ENCODE assay signal across 8 cellular contexts in genomic region chr11:68825603-68826002, GRCh38. TPM values are rescaled to one million over a fixed set of nuclear protein-coding genes. Genes with fewer than 3 reads are reported as not detected.
DNase-seq lines count a peak whose midpoint lies in the region; ATAC-seq, FAIRE-seq and TF ChIP-seq lines count a peak whose summit lies in the region.

No MANE protein-coding gene starts in this region.

- no peak for FAIRE-seq in GM19239 (lab: Jason Lieb, UNC)

- no peaks in the 10 kb centered on the region for H3K27me3 Mint-ChIP-seq in activated naive CD8-positive, alpha-beta T cell treated with anti-CD3 and anti-CD28 coated beads, Interleukin-2, amount 50 U/mL, for 24 hours
- H3K27me3 Mint-ChIP-seq in activated T-helper 2 cell treated with anti-CD3 and anti-CD28 coated beads, Interferon-gamma antibody, Interleukin-2, Interleukin-4, amounts not matched to agents 10 μg/mL and 5 μg/mL and 100 μg/mL, durations not matched to agents 14 hours and 24 hours and 36 hours (ENCODE audit: low read depth), result no peaks in the 10 kb centered on the region

- CTCF ChIA-PET in PC-3 (lab: Charles Lee), result interaction anchor here (0.6 kb wide), 1 partner anchor 18 kb away, joined by 3 read pairs; no protein-coding TSS in a partner anchor

- no peak overlapping the region for H3K4me2 ChIP-seq in PC-3 (ENCODE audit: low read length)

- peak; percentile 28; the same call in 1 of the 2 replicates for TF ChIP-seq CTCF in GM12874 (IDR thresholded peaks at IDR 0.05; ENCODE audit: insufficient read depth, low read depth, low read length)
- TF ChIP-seq CTCF in PC-3 (conservative IDR thresholded peaks at IDR 0.05; ENCODE audit: low read depth, low read length), result peak; percentile 68
- TF ChIP-seq CTCF in retinal pigment epithelial cell (conservative IDR thresholded peaks at IDR 0.05; ENCODE audit: low read depth, low read length), result peak; percentile 46

- peak; percentile 75 for DNase-seq in PC-3
- DNase-seq in activated naive CD8-positive, alpha-beta T cell treated with anti-CD3 and anti-CD28 coated beads, Interleukin-2, amount 50 U/mL, for 24 hours, result peak; percentile 54
- DNase-seq in retinal pigment epithelial cell (ENCODE audit: low read depth), result no peak
- DNase-seq in hippocampal formation (lab: John Stamatoyannopoulos, UW), result no peak
- DNase-seq in GM19239 (ENCODE audit: insufficient read length, low spot score), result no peak
- DNase-seq in globus pallidus (ENCODE audit: low spot score), result no peak
- no peak for DNase-seq in activated T-helper 2 cell treated with anti-CD3 and anti-CD28 coated beads, Interferon-gamma antibody, Interleukin-2, Interleukin-4, amounts not matched to agents 10 μg/mL and 5 μg/mL and 100 μg/mL, durations not matched to agents 14 hours and 24 hours and 36 hours (ENCODE audit: low spot score)

- no peak overlapping the region for H3K9ac ChIP-seq in PC-3 (ENCODE audit: low read length)

- 0 out of 2 replicates have a peak, but pooled peaks cover 3% of the 10 kb centered on the region for H3K36me3 ChIP-seq in PC-3 (ENCODE audit: low read depth, low read length)

- H3K27me3 ChIP-seq in PC-3 (ENCODE audit: low read length), result no peaks in the 10 kb centered on the region

- intact Hi-C loops in PC-3 (cut with micrococcal nuclease), result no loop called here
- intact Hi-C loops in activated T-helper 2 cell treated with anti-CD3 and anti-CD28 coated beads, Interferon-gamma antibody, Interleukin-2, Interleukin-4, amounts not matched to agents 10 μg/mL and 5 μg/mL and 100 μg/mL, durations not matched to agents 14 hours and 24 hours and 36 hours (cut with micrococcal nuclease), result no loop called here

- H3K4me1 ChIP-seq in PC-3 (ENCODE audit: insufficient read depth, low read length), result peaks cover 8% of the 10 kb centered on the region

- H3K27ac Mint-ChIP-seq in activated naive CD8-positive, alpha-beta T cell treated with anti-CD3 and anti-CD28 coated beads, Interleukin-2, amount 50 U/mL, for 24 hours, result no peak overlapping the region
- H3K27ac Mint-ChIP-seq in activated T-helper 2 cell treated with anti-CD3 and anti-CD28 coated beads, Interferon-gamma antibody, Interleukin-2, Interleukin-4, amounts not matched to agents 10 μg/mL and 5 μg/mL and 100 μg/mL, durations not matched to agents 14 hours and 24 hours and 36 hours, result no peak overlapping the region

- POLR2A ChIA-PET in PC-3 (lab: Charles Lee; ENCODE audit: unreplicated experiment), result no interaction called here

- no peaks in the 10 kb centered on the region for H4K20me1 ChIP-seq in PC-3 (ENCODE audit: low read length)

- peaks cover 48% of the 10 kb centered on the region for H3K79me2 ChIP-seq in PC-3 (ENCODE audit: low read length)

- H3K4me3 Mint-ChIP-seq in activated naive CD8-positive, alpha-beta T cell treated with anti-CD3 and anti-CD28 coated beads, Interleukin-2, amount 50 U/mL, for 24 hours, result no peak overlapping the region
- H3K4me3 Mint-ChIP-seq in activated T-helper 2 cell treated with anti-CD3 and anti-CD28 coated beads, Interferon-gamma antibody, Interleukin-2, Interleukin-4, amounts not matched to agents 10 μg/mL and 5 μg/mL and 100 μg/mL, durations not matched to agents 14 hours and 24 hours and 36 hours (ENCODE audit: low read depth), result no peak overlapping the region

- BruUV-seq in PC-3 (replicated peaks; lab: Mats Ljungman, UMichigan), result no TSS peak

- no peak overlapping the region for H2AFZ ChIP-seq in PC-3 (ENCODE audit: low read length)

- no peaks in the 10 kb centered on the region for H3K9me3 ChIP-seq in PC-3 (ENCODE audit: low read length)

- H3K27ac ChIP-seq in PC-3 (ENCODE audit: low read length), result no peak overlapping the region

- peaks cover 41% of the 10 kb centered on the region for H3K4me1 Mint-ChIP-seq in activated naive CD8-positive, alpha-beta T cell treated with anti-CD3 and anti-CD28 coated beads, Interleukin-2, amount 50 U/mL, for 24 hours
- peaks cover 5% of the 10 kb centered on the region for H3K4me1 Mint-ChIP-seq in activated T-helper 2 cell treated with anti-CD3 and anti-CD28 coated beads, Interferon-gamma antibody, Interleukin-2, Interleukin-4, amounts not matched to agents 10 μg/mL and 5 μg/mL and 100 μg/mL, durations not matched to agents 14 hours and 24 hours and 36 hours (ENCODE audit: low read depth)

- ATAC-seq in PC-3, result peak; percentile 89
- ATAC-seq in activated naive CD8-positive, alpha-beta T cell treated with anti-CD3 and anti-CD28 coated beads, Interleukin-2, amount 50 U/mL, for 24 hours, result peak; percentile 86

- H3K9me3 Mint-ChIP-seq in activated naive CD8-positive, alpha-beta T cell treated with anti-CD3 and anti-CD28 coated beads, Interleukin-2, amount 50 U/mL, for 24 hours, result no peaks in the 10 kb centered on the region
- no peaks in the 10 kb centered on the region for H3K9me3 Mint-ChIP-seq in activated T-helper 2 cell treated with anti-CD3 and anti-CD28 coated beads, Interferon-gamma antibody, Interleukin-2, Interleukin-4, amounts not matched to agents 10 μg/mL and 5 μg/mL and 100 μg/mL, durations not matched to agents 14 hours and 24 hours and 36 hours

- no peaks in the 10 kb centered on the region for H3K36me3 Mint-ChIP-seq in activated naive CD8-positive, alpha-beta T cell treated with anti-CD3 and anti-CD28 coated beads, Interleukin-2, amount 50 U/mL, for 24 hours (ENCODE audit: low read depth)
- peaks cover 12% of the 10 kb centered on the region for H3K36me3 Mint-ChIP-seq in activated T-helper 2 cell treated with anti-CD3 and anti-CD28 coated beads, Interferon-gamma antibody, Interleukin-2, Interleukin-4, amounts not matched to agents 10 μg/mL and 5 μg/mL and 100 μg/mL, durations not matched to agents 14 hours and 24 hours and 36 hours (ENCODE audit: low read depth)

- H3K4me3 ChIP-seq in PC-3 (ENCODE audit: low read length) (no peak overlapping the region), retinal pigment epithelial cell (ENCODE audit: low read length) (no peak overlapping the region)

- H3K9me2 ChIP-seq in PC-3 (replicated peaks; ENCODE audit: low read length), result no peaks in the 10 kb centered on the region

- H3F3A ChIP-seq in PC-3 (ENCODE audit: low read length, unreplicated experiment), result no peaks in the 10 kb centered on the region

RNA-seq across cellular contexts. Expression of gene CPT1A, which starts 16.1 kb away (rescaled TPM):
- total RNA-seq in PC-3 (2014; rRNA removed), result 38.1 and 53.2 TPM in 2 replicates
- 45.5 and 46.6 TPM in 2 replicates for total RNA-seq in activated T-helper 2 cell treated with anti-CD3 and anti-CD28 coated beads, Interferon-gamma antibody, Interleukin-2, Interleukin-4, amounts not matched to agents 10 μg/mL and 5 μg/mL and 100 μg/mL, durations not matched to agents 14 hours and 24 hours and 36 hours

Comparison
In these comparisons a context has a peak if more than half of its experiments do, and no peak if none do; other contexts are left out.
1. DNase-seq: peak in PC-3 (single experiment) and activated naive CD8-positive, alpha-beta T cell treated with anti-CD3 and anti-CD28 coated beads, Interleukin-2, amount 50 U/mL, for 24 hours (single experiment); none in retinal pigment epithelial cell (single experiment), hippocampal formation (0 of 2), GM19239 (single experiment), globus pallidus (single experiment) and activated T-helper 2 cell treated with anti-CD3 and anti-CD28 coated beads, Interferon-gamma antibody, Interleukin-2, Interleukin-4, amounts not matched to agents 10 μg/mL and 5 μg/mL and 100 μg/mL, durations not matched to agents 14 hours and 24 hours and 36 hours (single experiment).
2. Peak in every context shown above with its lines, with median percentiles within 50 percentile points of each other: CTCF ChIP-seq.